In the genomic region with DNA sequence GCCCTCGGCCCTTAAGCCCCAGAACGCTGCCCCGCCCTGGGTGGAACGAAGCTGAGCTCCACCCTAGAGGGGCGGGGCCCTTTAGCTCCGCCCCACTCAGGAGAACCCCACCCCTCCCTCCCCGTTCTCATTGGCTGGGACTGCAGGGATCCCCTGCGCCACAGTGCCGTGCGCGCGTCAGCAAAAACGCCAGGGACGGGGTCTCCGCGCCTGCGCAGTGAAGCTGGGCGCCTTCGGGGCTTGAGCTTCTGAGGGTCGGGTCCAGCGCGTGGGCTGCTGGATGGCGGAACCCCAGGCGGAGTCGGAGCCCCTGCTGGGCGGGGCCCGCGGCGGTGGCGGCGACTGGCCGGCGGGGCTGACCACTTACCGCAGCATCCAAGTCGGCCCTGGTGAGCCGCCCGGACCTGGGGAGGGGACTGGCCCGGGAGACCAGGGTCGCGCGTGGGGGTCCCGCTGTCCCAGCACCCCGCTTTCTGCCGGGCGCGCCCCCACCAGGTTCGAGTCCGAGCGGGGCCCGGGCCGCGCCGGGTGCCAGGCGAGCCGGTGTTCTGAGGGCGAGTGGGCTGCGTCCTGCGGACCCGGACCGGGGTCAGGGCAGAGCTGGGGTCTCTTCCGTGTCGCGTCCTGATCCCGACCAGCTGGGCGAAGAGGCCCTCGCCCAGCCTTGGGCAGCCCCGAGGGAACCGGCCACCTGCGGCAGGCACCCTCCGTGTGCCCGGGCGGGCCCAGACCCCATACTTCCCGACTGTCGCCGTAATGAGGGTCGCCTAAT, we compare ENCODE assay signal across 1 cellular context.
TF ChIP-seq lines count a peak whose summit lies in the region.

A gene (plus strand): TSS at position 215 of the 772 bp plus-strand sequence. CDS start 66 bp downstream, at position 281.

TF ChIP-seq in HepG2, 621 proteins besides CTCF, POLR2A, EP300 and RAD21 (continued from another document and continues in another):
- TF ChIP-seq ZBTB3 (CRISPR knock-in tag; IDR thresholded peaks at IDR 0.05; ENCODE audit: borderline replicate concordance, low read depth) (no peak), KLF6 (CRISPR knock-in tag; IDR thresholded peaks at IDR 0.05) (0 out of 2 replicates have a peak, but pooled peaks have one; percentile 59), ZNF331 (CRISPR knock-in tag; IDR thresholded peaks at IDR 0.05) (peak; percentile 30; the same call in 1 of the 2 replicates), KDM3A (CRISPR knock-in tag; IDR thresholded peaks at IDR 0.05; ENCODE audit: low read depth) (0 out of 2 replicates have a peak, but pooled peaks have one; percentile 26), ADNP (CRISPR knock-in tag; IDR thresholded peaks at IDR 0.05) (no peak), NCOR1 (IDR thresholded peaks at IDR 0.05; ENCODE audit: borderline replicate concordance, low read length) (no peak), KDM5B (CRISPR knock-in tag; IDR thresholded peaks at IDR 0.05; ENCODE audit: borderline replicate concordance) (peak; percentile 81), PHF8 (CRISPR knock-in tag; IDR thresholded peaks at IDR 0.05) (peak; percentile 66), ASH2L (IDR thresholded peaks at IDR 0.05; ENCODE audit: insufficient read length, low read depth, low read length) (peak; percentile 22), ZNF558 (CRISPR knock-in tag; IDR thresholded peaks at IDR 0.05; ENCODE audit: borderline replicate concordance) (peak; percentile 76; the same call in 1 of the 2 replicates), ZNF614 (CRISPR knock-in tag; IDR thresholded peaks at IDR 0.05; ENCODE audit: borderline replicate concordance) (0 out of 2 replicates have a peak, but pooled peaks have one; percentile 29), ZNF354B (CRISPR knock-in tag; IDR thresholded peaks at IDR 0.05) (no peak), POLR2AphosphoS2 (IDR thresholded peaks at IDR 0.05; ENCODE audit: low read depth, low read length) (no peak), ZFY (CRISPR knock-in tag; IDR thresholded peaks at IDR 0.05) (peak; percentile 62), MEIS1 (CRISPR knock-in tag; IDR thresholded peaks at IDR 0.05; ENCODE audit: borderline replicate concordance) (peak; percentile 30; the same call in 1 of the 2 replicates), NFYC (CRISPR knock-in tag; IDR thresholded peaks at IDR 0.05) (peak; percentile 77), MAZ (IDR thresholded peaks at IDR 0.05; ENCODE audit: borderline replicate concordance, low read depth, low read length) (0 out of 2 replicates have a peak, but pooled peaks have one; percentile 45), MAZ (CRISPR knock-in tag; IDR thresholded peaks at IDR 0.05; ENCODE audit: low read depth) (peak; percentile 29), ZNF780A (CRISPR knock-in tag; IDR thresholded peaks at IDR 0.05) (no peak), SP4 (CRISPR knock-in tag; IDR thresholded peaks at IDR 0.05) (peak; percentile 82), GLI4 (CRISPR knock-in tag; IDR thresholded peaks at IDR 0.05; ENCODE audit: borderline replicate concordance) (peak; percentile 90; the same call in 1 of the 2 replicates), ZBTB38 (CRISPR knock-in tag; IDR thresholded peaks at IDR 0.05) (0 out of 2 replicates have a peak, but pooled peaks have one; percentile 39), RFX5 (IDR thresholded peaks at IDR 0.05; ENCODE audit: low read depth, low read length) (peak; percentile 53), GATAD1 (CRISPR knock-in tag; IDR thresholded peaks at IDR 0.05) (peak; percentile 39; the same call in 1 of the 2 replicates), TEAD3 (CRISPR knock-in tag; optimal IDR thresholded peaks at IDR 0.05; ENCODE audit: borderline replicate concordance) (peak; percentile 42)
- TF ChIP-seq, protein P1, sequence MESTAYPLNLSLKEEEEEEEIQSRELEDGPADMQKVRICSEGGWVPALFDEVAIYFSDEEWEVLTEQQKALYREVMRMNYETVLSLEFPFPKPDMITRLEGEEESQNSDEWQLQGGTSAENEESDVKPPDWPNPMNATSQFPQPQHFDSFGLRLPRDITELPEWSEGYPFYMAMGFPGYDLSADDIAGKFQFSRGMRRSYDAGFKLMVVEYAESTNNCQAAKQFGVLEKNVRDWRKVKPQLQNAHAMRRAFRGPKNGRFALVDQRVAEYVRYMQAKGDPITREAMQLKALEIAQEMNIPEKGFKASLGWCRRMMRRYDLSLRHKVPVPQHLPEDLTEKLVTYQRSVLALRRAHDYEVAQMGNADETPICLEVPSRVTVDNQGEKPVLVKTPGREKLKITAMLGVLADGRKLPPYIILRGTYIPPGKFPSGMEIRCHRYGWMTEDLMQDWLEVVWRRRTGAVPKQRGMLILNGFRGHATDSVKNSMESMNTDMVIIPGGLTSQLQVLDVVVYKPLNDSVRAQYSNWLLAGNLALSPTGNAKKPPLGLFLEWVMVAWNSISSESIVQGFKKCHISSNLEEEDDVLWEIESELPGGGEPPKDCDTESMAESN (CRISPR knock-in tag; conservative IDR thresholded peaks at IDR 0.05) = 0 out of 2 replicates have a peak, but pooled peaks have one; percentile 17
- TF ChIP-seq, protein P2, sequence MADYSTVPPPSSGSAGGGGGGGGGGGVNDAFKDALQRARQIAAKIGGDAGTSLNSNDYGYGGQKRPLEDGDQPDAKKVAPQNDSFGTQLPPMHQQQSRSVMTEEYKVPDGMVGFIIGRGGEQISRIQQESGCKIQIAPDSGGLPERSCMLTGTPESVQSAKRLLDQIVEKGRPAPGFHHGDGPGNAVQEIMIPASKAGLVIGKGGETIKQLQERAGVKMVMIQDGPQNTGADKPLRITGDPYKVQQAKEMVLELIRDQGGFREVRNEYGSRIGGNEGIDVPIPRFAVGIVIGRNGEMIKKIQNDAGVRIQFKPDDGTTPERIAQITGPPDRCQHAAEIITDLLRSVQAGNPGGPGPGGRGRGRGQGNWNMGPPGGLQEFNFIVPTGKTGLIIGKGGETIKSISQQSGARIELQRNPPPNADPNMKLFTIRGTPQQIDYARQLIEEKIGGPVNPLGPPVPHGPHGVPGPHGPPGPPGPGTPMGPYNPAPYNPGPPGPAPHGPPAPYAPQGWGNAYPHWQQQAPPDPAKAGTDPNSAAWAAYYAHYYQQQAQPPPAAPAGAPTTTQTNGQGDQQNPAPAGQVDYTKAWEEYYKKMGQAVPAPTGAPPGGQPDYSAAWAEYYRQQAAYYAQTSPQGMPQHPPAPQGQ (CRISPR knock-in tag; IDR thresholded peaks at IDR 0.05; ENCODE audit: borderline replicate concordance) = 0 out of 2 replicates have a peak, but pooled peaks have one; percentile 28
- TF ChIP-seq, protein P3, sequence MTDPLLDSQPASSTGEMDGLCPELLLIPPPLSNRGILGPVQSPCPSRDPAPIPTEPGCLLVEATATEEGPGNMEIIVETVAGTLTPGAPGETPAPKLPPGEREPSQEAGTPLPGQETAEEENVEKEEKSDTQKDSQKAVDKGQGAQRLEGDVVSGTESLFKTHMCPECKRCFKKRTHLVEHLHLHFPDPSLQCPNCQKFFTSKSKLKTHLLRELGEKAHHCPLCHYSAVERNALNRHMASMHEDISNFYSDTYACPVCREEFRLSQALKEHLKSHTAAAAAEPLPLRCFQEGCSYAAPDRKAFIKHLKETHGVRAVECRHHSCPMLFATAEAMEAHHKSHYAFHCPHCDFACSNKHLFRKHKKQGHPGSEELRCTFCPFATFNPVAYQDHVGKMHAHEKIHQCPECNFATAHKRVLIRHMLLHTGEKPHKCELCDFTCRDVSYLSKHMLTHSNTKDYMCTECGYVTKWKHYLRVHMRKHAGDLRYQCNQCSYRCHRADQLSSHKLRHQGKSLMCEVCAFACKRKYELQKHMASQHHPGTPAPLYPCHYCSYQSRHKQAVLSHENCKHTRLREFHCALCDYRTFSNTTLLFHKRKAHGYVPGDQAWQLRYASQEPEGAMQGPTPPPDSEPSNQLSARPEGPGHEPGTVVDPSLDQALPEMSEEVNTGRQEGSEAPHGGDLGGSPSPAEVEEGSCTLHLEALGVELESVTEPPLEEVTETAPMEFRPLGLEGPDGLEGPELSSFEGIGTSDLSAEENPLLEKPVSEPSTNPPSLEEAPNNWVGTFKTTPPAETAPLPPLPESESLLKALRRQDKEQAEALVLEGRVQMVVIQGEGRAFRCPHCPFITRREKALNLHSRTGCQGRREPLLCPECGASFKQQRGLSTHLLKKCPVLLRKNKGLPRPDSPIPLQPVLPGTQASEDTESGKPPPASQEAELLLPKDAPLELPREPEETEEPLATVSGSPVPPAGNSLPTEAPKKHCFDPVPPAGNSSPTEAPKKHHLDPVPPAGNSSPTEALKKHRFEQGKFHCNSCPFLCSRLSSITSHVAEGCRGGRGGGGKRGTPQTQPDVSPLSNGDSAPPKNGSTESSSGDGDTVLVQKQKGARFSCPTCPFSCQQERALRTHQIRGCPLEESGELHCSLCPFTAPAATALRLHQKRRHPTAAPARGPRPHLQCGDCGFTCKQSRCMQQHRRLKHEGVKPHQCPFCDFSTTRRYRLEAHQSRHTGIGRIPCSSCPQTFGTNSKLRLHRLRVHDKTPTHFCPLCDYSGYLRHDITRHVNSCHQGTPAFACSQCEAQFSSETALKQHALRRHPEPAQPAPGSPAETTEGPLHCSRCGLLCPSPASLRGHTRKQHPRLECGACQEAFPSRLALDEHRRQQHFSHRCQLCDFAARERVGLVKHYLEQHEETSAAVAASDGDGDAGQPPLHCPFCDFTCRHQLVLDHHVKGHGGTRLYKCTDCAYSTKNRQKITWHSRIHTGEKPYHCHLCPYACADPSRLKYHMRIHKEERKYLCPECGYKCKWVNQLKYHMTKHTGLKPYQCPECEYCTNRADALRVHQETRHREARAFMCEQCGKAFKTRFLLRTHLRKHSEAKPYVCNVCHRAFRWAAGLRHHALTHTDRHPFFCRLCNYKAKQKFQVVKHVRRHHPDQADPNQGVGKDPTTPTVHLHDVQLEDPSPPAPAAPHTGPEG (CRISPR knock-in tag; IDR thresholded peaks at IDR 0.05) = 0 out of 2 replicates have a peak, but pooled peaks have one; percentile 43
- TF ChIP-seq, protein P4, sequence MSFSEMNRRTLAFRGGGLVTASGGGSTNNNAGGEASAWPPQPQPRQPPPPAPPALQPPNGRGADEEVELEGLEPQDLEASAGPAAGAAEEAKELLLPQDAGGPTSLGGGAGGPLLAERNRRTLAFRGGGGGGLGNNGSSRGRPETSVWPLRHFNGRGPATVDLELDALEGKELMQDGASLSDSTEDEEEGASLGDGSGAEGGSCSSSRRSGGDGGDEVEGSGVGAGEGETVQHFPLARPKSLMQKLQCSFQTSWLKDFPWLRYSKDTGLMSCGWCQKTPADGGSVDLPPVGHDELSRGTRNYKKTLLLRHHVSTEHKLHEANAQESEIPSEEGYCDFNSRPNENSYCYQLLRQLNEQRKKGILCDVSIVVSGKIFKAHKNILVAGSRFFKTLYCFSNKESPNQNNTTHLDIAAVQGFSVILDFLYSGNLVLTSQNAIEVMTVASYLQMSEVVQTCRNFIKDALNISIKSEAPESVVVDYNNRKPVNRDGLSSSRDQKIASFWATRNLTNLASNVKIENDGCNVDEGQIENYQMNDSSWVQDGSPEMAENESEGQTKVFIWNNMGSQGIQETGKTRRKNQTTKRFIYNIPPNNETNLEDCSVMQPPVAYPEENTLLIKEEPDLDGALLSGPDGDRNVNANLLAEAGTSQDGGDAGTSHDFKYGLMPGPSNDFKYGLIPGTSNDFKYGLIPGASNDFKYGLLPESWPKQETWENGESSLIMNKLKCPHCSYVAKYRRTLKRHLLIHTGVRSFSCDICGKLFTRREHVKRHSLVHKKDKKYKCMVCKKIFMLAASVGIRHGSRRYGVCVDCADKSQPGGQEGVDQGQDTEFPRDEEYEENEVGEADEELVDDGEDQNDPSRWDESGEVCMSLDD (CRISPR knock-in tag; IDR thresholded peaks at IDR 0.05; ENCODE audit: borderline replicate concordance) = peak; percentile 72; the same call in 1 of the 2 replicates
- TF ChIP-seq, protein P5, sequence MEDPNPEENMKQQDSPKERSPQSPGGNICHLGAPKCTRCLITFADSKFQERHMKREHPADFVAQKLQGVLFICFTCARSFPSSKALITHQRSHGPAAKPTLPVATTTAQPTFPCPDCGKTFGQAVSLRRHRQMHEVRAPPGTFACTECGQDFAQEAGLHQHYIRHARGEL (CRISPR knock-in tag; IDR thresholded peaks at IDR 0.05) = no peak
- TF ChIP-seq, protein P6, sequence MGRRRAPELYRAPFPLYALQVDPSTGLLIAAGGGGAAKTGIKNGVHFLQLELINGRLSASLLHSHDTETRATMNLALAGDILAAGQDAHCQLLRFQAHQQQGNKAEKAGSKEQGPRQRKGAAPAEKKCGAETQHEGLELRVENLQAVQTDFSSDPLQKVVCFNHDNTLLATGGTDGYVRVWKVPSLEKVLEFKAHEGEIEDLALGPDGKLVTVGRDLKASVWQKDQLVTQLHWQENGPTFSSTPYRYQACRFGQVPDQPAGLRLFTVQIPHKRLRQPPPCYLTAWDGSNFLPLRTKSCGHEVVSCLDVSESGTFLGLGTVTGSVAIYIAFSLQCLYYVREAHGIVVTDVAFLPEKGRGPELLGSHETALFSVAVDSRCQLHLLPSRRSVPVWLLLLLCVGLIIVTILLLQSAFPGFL (CRISPR knock-in tag; IDR thresholded peaks at IDR 0.05) = no peak
- TF ChIP-seq, protein P7, sequence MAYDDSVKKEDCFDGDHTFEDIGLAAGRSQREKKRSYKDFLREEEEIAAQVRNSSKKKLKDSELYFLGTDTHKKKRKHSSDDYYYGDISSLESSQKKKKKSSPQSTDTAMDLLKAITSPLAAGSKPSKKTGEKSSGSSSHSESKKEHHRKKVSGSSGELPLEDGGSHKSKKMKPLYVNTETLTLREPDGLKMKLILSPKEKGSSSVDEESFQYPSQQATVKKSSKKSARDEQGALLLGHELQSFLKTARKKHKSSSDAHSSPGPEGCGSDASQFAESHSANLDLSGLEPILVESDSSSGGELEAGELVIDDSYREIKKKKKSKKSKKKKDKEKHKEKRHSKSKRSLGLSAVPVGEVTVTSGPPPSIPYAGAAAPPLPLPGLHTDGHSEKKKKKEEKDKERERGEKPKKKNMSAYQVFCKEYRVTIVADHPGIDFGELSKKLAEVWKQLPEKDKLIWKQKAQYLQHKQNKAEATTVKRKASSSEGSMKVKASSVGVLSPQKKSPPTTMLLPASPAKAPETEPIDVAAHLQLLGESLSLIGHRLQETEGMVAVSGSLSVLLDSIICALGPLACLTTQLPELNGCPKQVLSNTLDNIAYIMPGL (CRISPR knock-in tag; IDR thresholded peaks at IDR 0.05; ENCODE audit: borderline replicate concordance in 1 of 2, low read depth in 1 of 2) = peak in 1 of 2 experiments; percentile 57; a peak in 3 of 4 replicates
- TF ChIP-seq, protein P8, sequence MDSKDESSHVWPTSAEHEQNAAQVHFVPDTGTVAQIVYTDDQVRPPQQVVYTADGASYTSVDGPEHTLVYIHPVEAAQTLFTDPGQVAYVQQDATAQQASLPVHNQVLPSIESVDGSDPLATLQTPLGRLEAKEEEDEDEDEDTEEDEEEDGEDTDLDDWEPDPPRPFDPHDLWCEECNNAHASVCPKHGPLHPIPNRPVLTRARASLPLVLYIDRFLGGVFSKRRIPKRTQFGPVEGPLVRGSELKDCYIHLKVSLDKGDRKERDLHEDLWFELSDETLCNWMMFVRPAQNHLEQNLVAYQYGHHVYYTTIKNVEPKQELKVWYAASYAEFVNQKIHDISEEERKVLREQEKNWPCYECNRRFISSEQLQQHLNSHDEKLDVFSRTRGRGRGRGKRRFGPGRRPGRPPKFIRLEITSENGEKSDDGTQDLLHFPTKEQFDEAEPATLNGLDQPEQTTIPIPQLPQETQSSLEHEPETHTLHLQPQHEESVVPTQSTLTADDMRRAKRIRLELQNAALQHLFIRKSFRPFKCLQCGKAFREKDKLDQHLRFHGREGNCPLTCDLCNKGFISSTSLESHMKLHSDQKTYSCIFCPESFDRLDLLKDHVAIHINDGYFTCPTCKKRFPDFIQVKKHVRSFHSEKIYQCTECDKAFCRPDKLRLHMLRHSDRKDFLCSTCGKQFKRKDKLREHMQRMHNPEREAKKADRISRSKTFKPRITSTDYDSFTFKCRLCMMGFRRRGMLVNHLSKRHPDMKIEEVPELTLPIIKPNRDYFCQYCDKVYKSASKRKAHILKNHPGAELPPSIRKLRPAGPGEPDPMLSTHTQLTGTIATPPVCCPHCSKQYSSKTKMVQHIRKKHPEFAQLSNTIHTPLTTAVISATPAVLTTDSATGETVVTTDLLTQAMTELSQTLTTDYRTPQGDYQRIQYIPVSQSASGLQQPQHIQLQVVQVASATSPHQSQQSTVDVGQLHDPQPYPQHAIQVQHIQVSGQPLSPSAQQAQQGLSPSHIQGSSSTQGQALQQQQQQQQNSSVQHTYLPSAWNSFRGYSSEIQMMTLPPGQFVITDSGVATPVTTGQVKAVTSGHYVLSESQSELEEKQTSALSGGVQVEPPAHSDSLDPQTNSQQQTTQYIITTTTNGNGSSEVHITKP (CRISPR knock-in tag; IDR thresholded peaks at IDR 0.05; ENCODE audit: low read depth) = no peak
